29 cellular contexts compared by ENCODE assay signal in genomic region chr1:26856181-26856580, GRCh38. TPM values are rescaled to one million over a fixed set of nuclear protein-coding genes. Genes with fewer than 3 reads are reported as not detected.
DNase-seq lines count a peak whose midpoint lies in the region; ATAC-seq and TF ChIP-seq lines count a peak whose summit lies in the region.
"Had no signal": no experiment of that assay in that cellular context is flagged by ENCODE, and none has a peak within 500 bp of the region (broad histone marks: within the 10 kb centered on the region; RNA-seq: fewer than 3 reads in every experiment).

No MANE protein-coding gene starts in this region.

- H3K79me2 ChIP-seq in smooth muscle cell (ENCODE audit: low read depth): no peaks in the 10 kb centered on the region

- CTCF ChIA-PET in WTC11 (lab: Charles Lee): interaction anchor here (0.8 to 4.1 kb wide), 6 partner anchors 9 to 46 kb away, joined by 3 to 23 read pairs (median 7); partner anchors contain the start of gene ZDHHC18

- H3K27ac Mint-ChIP-seq in WTC11: peak overlapping the region; percentile 51; the same call in 1 of the 2 replicates
- H3K27ac Mint-ChIP-seq: activated naive CD8-positive, alpha-beta T cell; activated T-cell treated with anti-CD3 and anti-CD28 coated beads, Interleukin-2, amount 50 U/mL, for 72 hours; naive B cell had no signal

- H3K4me1 Mint-ChIP-seq in WTC11: peaks cover 12% of the 10 kb centered on the region

- intact Hi-C loops in left ventricle myocardium inferior (cut with micrococcal nuclease): no loop called here

- 93% methylated on average over 11 of the region's 11 CpGs for WGBS in smooth muscle cell (ENCODE audit: low lambda C conversion rate)
- 60% methylated on average over 3 of the region's 11 CpGs; no CpG with 5 or more reads in 1 of the 2 donors for WGBS in gastroesophageal sphincter (ENCODE audit: low coverage in 1 of 2), 2 donors

- no peaks in the 10 kb centered on the region for H4K20me1 ChIP-seq in smooth muscle cell (ENCODE audit: low read depth)

- no peak overlapping the region for H3K4me2 ChIP-seq in smooth muscle cell
- H3K4me2 ChIP-seq: KMS-11 had no signal

- no peak overlapping the region for H3K4me3 ChIP-seq in smooth muscle cell
- no peak overlapping the region for H3K4me3 ChIP-seq in gastroesophageal sphincter
- H3K4me3 ChIP-seq in left ventricle myocardium inferior: no peak overlapping the region
- H3K4me3 ChIP-seq: dorsolateral prefrontal cortex, GM23248, ovary, SK-N-MC, stomach, transverse colon had no signal

- H3K9me3 Mint-ChIP-seq in WTC11: no peaks in the 10 kb centered on the region
- H3K9me3 Mint-ChIP-seq: activated T-cell treated with anti-CD3 and anti-CD28 coated beads, Interleukin-2, amount 50 U/mL, for 72 hours; CD4-positive, alpha-beta memory T cell; naive B cell had no signal

- TF ChIP-seq EP300 in gastroesophageal sphincter (IDR thresholded peaks at IDR 0.05): no peak

- H3K9me3 ChIP-seq in smooth muscle cell (replicated peaks; ENCODE audit: low read depth) (no peaks in the 10 kb centered on the region), gastroesophageal sphincter (no peaks in the 10 kb centered on the region), left ventricle myocardium inferior (replicated peaks) (no peaks in the 10 kb centered on the region)
- H3K9me3 ChIP-seq: ovary, stomach, transverse colon had no signal

- TF ChIP-seq CTCF in WTC11 (IDR thresholded peaks at IDR 0.05) (no peak), foreskin keratinocyte (conservative IDR thresholded peaks at IDR 0.05) (no peak), smooth muscle cell (IDR thresholded peaks at IDR 0.05; ENCODE audit: borderline replicate concordance, insufficient read depth, poor library complexity, severe bottlenecking) (no peak), gastroesophageal sphincter (IDR thresholded peaks at IDR 0.05) (no peak), left ventricle myocardium inferior (IDR thresholded peaks at IDR 0.05; ENCODE audit: borderline replicate concordance) (no peak)

- H3F3A ChIP-seq in smooth muscle cell (ENCODE audit: low read depth): no peaks in the 10 kb centered on the region

- H3K27me3 Mint-ChIP-seq in WTC11 (ENCODE audit: low read depth): no peaks in the 10 kb centered on the region
- H3K27me3 Mint-ChIP-seq: activated naive CD8-positive, alpha-beta T cell; CD4-positive, alpha-beta memory T cell; naive B cell had no signal

- H3K27me3 ChIP-seq in foreskin keratinocyte (no peaks in the 10 kb centered on the region), smooth muscle cell (ENCODE audit: low read depth) (no peaks in the 10 kb centered on the region), gastroesophageal sphincter (no peaks in the 10 kb centered on the region), left ventricle myocardium inferior (ENCODE audit: low read depth) (no peaks in the 10 kb centered on the region)
- H3K27me3 ChIP-seq: dorsolateral prefrontal cortex, ovary, stomach, transverse colon had no signal

- DNase-seq in NCI-H2171 treated with DMSO at 0.1 percent for 48 hours (lab: John Stamatoyannopoulos, UW): peak; percentile 37
- no peak for DNase-seq in NCI-H2171 (lab: John Stamatoyannopoulos, UW)
- DNase-seq in WTC11 (ENCODE audit: low spot score): no peak
- no peak for DNase-seq in foreskin keratinocyte
- DNase-seq in smooth muscle cell (lab: John Stamatoyannopoulos, UW; ENCODE audit: unreplicated experiment): no peak
- DNase-seq in left ventricle myocardium inferior: no peak
- DNase-seq: 8988T; activated CD4-positive, alpha-beta T cell treated with anti-CD3 and anti-CD28 coated beads for 48 hours; activated T-cell treated with anti-CD3 and anti-CD28 coated beads, Interleukin-2, amount 50 U/mL, for 72 hours; aorta; CD4-positive, alpha-beta memory T cell; central memory CD4-positive, alpha-beta T cell; GM23248; MV-4-11; naive B cell; NCI-H526 treated with DMSO at 0.1 percent for 48 hours; ovary; right cardiac atrium; RPMI8226; stomach; T-helper 2 cell; transverse colon had no signal

- H3K36me3 Mint-ChIP-seq in WTC11: peaks cover 24% of the 10 kb centered on the region

- H3K36me3 ChIP-seq in smooth muscle cell (ENCODE audit: low read depth) (no peaks in the 10 kb centered on the region), gastroesophageal sphincter (peaks cover 0 to 75% of the 10 kb centered on the region in 2 donors), left ventricle myocardium inferior (peaks cover 58% of the 10 kb centered on the region)
- H3K36me3 ChIP-seq: ovary had no signal

- H3K4me3 Mint-ChIP-seq in WTC11: no peak overlapping the region
- H3K4me3 Mint-ChIP-seq: activated naive CD8-positive, alpha-beta T cell; activated T-cell treated with anti-CD3 and anti-CD28 coated beads, Interleukin-2, amount 50 U/mL, for 72 hours; CD4-positive, alpha-beta memory T cell; naive B cell had no signal

- POLR2A ChIA-PET in WTC11 (lab: Charles Lee): interaction anchor here (0.6 to 0.8 kb wide), 2 partner anchors 9 to 68 kb away, joined by 3 read pairs; partner anchors contain the start of gene PIGV

- H3K4me1 ChIP-seq in foreskin keratinocyte (peaks cover 63% of the 10 kb centered on the region), smooth muscle cell (ENCODE audit: low read depth) (peaks cover 9% of the 10 kb centered on the region), gastroesophageal sphincter (peaks cover 0 to 9% (median 0%) of the 10 kb centered on the region in 3 donors), left ventricle myocardium inferior (peaks cover 6% of the 10 kb centered on the region)

- ATAC-seq in WTC11 (no peak), foreskin keratinocyte (no peak), GM21529 (IDR thresholded peaks at IDR 0.05; ENCODE audit: unreplicated experiment) (no peak), gastroesophageal sphincter (no peak)
- ATAC-seq: activated T-cell treated with anti-CD3 and anti-CD28 coated beads, Interleukin-2, amount 50 U/mL, for 72 hours; right cardiac atrium had no signal

- TF ChIP-seq POLR2A in gastroesophageal sphincter (IDR thresholded peaks at IDR 0.05): no peak

- no peak overlapping the region for H3K9ac ChIP-seq in smooth muscle cell (ENCODE audit: low read depth)
- H3K9ac ChIP-seq: GM23248, KMS-11 had no signal

- H2AFZ ChIP-seq in smooth muscle cell (ENCODE audit: low read depth): no peak overlapping the region
- H2AFZ ChIP-seq: GM23248 had no signal

- peak overlapping the region; percentile 99 for H3K27ac ChIP-seq in foreskin keratinocyte
- H3K27ac ChIP-seq in smooth muscle cell (ENCODE audit: low read depth): peak overlapping the region; percentile 47
- no peak overlapping the region for H3K27ac ChIP-seq in gastroesophageal sphincter
- H3K27ac ChIP-seq in left ventricle myocardium inferior (replicated peaks): no peak overlapping the region
- H3K27ac ChIP-seq: GM23248, KMS-11, ovary, SK-N-MC, stomach had no signal

TF ChIP-seq in WTC11, 78 proteins besides CTCF, POLR2A, EP300 and RAD21 (continues in another document):
- TF ChIP-seq RELA (CRISPR knock-in tag; IDR thresholded peaks at IDR 0.05; ENCODE audit: borderline replicate concordance): no peak
- TF ChIP-seq ZNF416 (CRISPR knock-in tag; IDR thresholded peaks at IDR 0.05): no peak
- no peak for TF ChIP-seq TP53 (CRISPR knock-in tag; IDR thresholded peaks at IDR 0.05)
- TF ChIP-seq, protein P1, sequence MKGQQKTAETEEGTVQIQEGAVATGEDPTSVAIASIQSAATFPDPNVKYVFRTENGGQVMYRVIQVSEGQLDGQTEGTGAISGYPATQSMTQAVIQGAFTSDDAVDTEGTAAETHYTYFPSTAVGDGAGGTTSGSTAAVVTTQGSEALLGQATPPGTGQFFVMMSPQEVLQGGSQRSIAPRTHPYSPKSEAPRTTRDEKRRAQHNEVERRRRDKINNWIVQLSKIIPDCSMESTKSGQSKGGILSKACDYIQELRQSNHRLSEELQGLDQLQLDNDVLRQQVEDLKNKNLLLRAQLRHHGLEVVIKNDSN (CRISPR knock-in tag; IDR thresholded peaks at IDR 0.05): no peak
- TF ChIP-seq E2F4 (CRISPR knock-in tag; IDR thresholded peaks at IDR 0.05; ENCODE audit: borderline replicate concordance, low read depth): no peak
- no peak for TF ChIP-seq ZBTB21 (CRISPR knock-in tag; IDR thresholded peaks at IDR 0.05; ENCODE audit: borderline replicate concordance)

RNA-seq across cellular contexts. Expression of gene SFN, which starts 6.8 kb away (rescaled TPM):
- 8.0 to 14.3 TPM (median 8.0 TPM) in 3 replicates for total RNA-seq in WTC11 (2021)
- 2,642 and 2,753 TPM in 2 replicates for total RNA-seq in foreskin keratinocyte
- polyA plus RNA-seq in foreskin keratinocyte: 4,130 and 4,582 TPM in 2 replicates
- total RNA-seq in smooth muscle cell: 62.8 and 110 TPM in 2 replicates
- 112 and 320 TPM in 2 replicates for polyA plus RNA-seq in smooth muscle cell
- 10 to 100 TPM in 2 of 4 donors, 1 to 10 TPM in 1, under 1 TPM in 1; 0.81 to 51.6 (median 6.9) TPM for total RNA-seq in gastroesophageal sphincter
- 0.16 TPM for total RNA-seq in left ventricle myocardium inferior
- total RNA-seq: GM23248 had no signal
- polyA plus RNA-seq: CD4-positive, alpha-beta memory T cell; GM23248 had no signal

RNA-seq across cellular contexts. Expression of gene ZDHHC18, which starts 29.7 kb away (rescaled TPM):
- total RNA-seq in WTC11 (2021) (26.5 to 29.8 TPM (median 28.7 TPM) in 3 replicates), foreskin keratinocyte (17.6 and 18.5 TPM in 2 replicates), smooth muscle cell (16.7 and 52.5 TPM in 2 replicates), gastroesophageal sphincter (10 to 100 TPM; 10.5 to 36.9 (median 17.1) TPM), left ventricle myocardium inferior (11.8 TPM)
- polyA plus RNA-seq in foreskin keratinocyte (14.2 and 16.1 TPM in 2 replicates), smooth muscle cell (20.3 and 20.8 TPM in 2 replicates)

RNA-seq across cellular contexts. Expression of gene GPN2, which starts 33.9 kb away (rescaled TPM):
- total RNA-seq in WTC11 (2021) (31.7 to 38.5 TPM (median 34.2 TPM) in 3 replicates), foreskin keratinocyte (21.2 and 25.7 TPM in 2 replicates), smooth muscle cell (7.3 and 13.3 TPM in 2 replicates), gastroesophageal sphincter (10 to 100 TPM; 10.4 to 17.3 (median 12.8) TPM), left ventricle myocardium inferior (14.9 TPM)
- polyA plus RNA-seq in foreskin keratinocyte (37.1 and 39.7 TPM in 2 replicates), smooth muscle cell (29.4 and 36.3 TPM in 2 replicates)

RNA-seq across cellular contexts. Expression of gene GPATCH3, which starts 44.1 kb away (rescaled TPM):
- total RNA-seq in WTC11 (2021) (16.1 to 19.2 TPM (median 16.3 TPM) in 3 replicates), foreskin keratinocyte (7.1 and 10.4 TPM in 2 replicates), smooth muscle cell (5.6 and 7.1 TPM in 2 replicates), gastroesophageal sphincter (10 to 100 TPM in 3 of 4 donors, 1 to 10 TPM in 1; 5.1 to 21.6 (median 14.4) TPM), left ventricle myocardium inferior (7.9 TPM)
- polyA plus RNA-seq in foreskin keratinocyte (9.0 TPM in 2 replicates), smooth muscle cell (17.4 and 23.6 TPM in 2 replicates)

RNA-seq across cellular contexts. Expression of gene NR0B2, which starts 57.6 kb away (rescaled TPM):
- not detected in 3 replicates for total RNA-seq in WTC11 (2021)
- not detected in 2 replicates for total RNA-seq in foreskin keratinocyte
- polyA plus RNA-seq in foreskin keratinocyte: not detected in 2 replicates
- not detected in 2 replicates for total RNA-seq in smooth muscle cell
- polyA plus RNA-seq in smooth muscle cell: not detected in 2 replicates
- not detected for total RNA-seq in gastroesophageal sphincter
- 7.2 TPM for total RNA-seq in left ventricle myocardium inferior
- total RNA-seq: activated T-cell treated with anti-CD3 and anti-CD28 coated beads, Interleukin-2, amount 50 U/mL, for 72 hours; aorta; CD4-positive, alpha-beta memory T cell; fibroblast of villous mesenchyme; GM23248 had no signal
- polyA plus RNA-seq: CD4-positive, alpha-beta memory T cell; GM23248 had no signal

Comparison
In these comparisons a context has a peak if more than half of its experiments do, and no peak if none do; other contexts are left out.
1. H3K27ac ChIP-seq: peak in foreskin keratinocyte (single experiment) and smooth muscle cell (single experiment); none in gastroesophageal sphincter (0 of 4) and left ventricle myocardium inferior (single experiment).
2. RNA of gene SFN, which starts 6.8 kb away (total RNA-seq): 2,642 to 2,753 TPM in foreskin keratinocyte; 62.8 to 110 TPM in smooth muscle cell, 8.0 to 14.3 TPM in WTC11, 0.81 to 51.6 TPM in gastroesophageal sphincter and 0.16 TPM in left ventricle myocardium inferior (single experiment); every median in the first group is over 10 times any median in the second.